ENCODE assay signal across 1 cellular context in genomic region chr21:26169061-26169610, GRCh38.
TF ChIP-seq lines count a peak whose summit lies in the region.

No MANE protein-coding gene starts in this region.

TF ChIP-seq in HepG2, 621 proteins besides CTCF, POLR2A, EP300 and RAD21 (continued from another document):
- TF ChIP-seq LRRFIP1 (CRISPR knock-in tag; conservative IDR thresholded peaks at IDR 0.05) (no peak), MBD4 (IDR thresholded peaks at IDR 0.05; ENCODE audit: borderline replicate concordance, low read length) (no peak), PATZ1 (CRISPR knock-in tag; IDR thresholded peaks at IDR 0.05) (no peak), KAT8 (CRISPR knock-in tag; IDR thresholded peaks at IDR 0.05) (no peak), PAF1 (CRISPR knock-in tag; IDR thresholded peaks at IDR 0.05) (no peak), RCOR2 (CRISPR knock-in tag; IDR thresholded peaks at IDR 0.05) (no peak), STAT5B (CRISPR knock-in tag; IDR thresholded peaks at IDR 0.05) (no peak), ARID4A (CRISPR knock-in tag; IDR thresholded peaks at IDR 0.05; ENCODE audit: borderline replicate concordance) (0 out of 2 replicates have a peak, but pooled peaks have one; percentile 21), MIER2 (CRISPR knock-in tag; IDR thresholded peaks at IDR 0.05) (no peak), ZBTB7B (CRISPR knock-in tag; IDR thresholded peaks at IDR 0.05) (no peak), MTERF4 (CRISPR knock-in tag; IDR thresholded peaks at IDR 0.05) (no peak), PITX1 (CRISPR knock-in tag; IDR thresholded peaks at IDR 0.05) (no peak), RARG (CRISPR knock-in tag; IDR thresholded peaks at IDR 0.05; ENCODE audit: low read depth) (no peak), GATAD1 (CRISPR knock-in tag; IDR thresholded peaks at IDR 0.05) (no peak), ATF2 (CRISPR knock-in tag; IDR thresholded peaks at IDR 0.05) (no peak), ZSCAN25 (CRISPR knock-in tag; IDR thresholded peaks at IDR 0.05) (no peak), CBFB (CRISPR knock-in tag; IDR thresholded peaks at IDR 0.05) (no peak), ZFP62 (CRISPR knock-in tag; IDR thresholded peaks at IDR 0.05) (no peak), ZNF496 (CRISPR knock-in tag; IDR thresholded peaks at IDR 0.05; ENCODE audit: insufficient replicate concordance) (no peak), BORCS8-MEF2B (CRISPR knock-in tag; IDR thresholded peaks at IDR 0.05) (no peak), NFIC (IDR thresholded peaks at IDR 0.05; ENCODE audit: low read length) (no peak), FOXO4 (CRISPR knock-in tag; conservative IDR thresholded peaks at IDR 0.05) (0 out of 2 replicates have a peak, but pooled peaks have one; percentile 16), RFX1 (IDR thresholded peaks at IDR 0.05) (no peak), HMGXB4 (CRISPR knock-in tag; IDR thresholded peaks at IDR 0.05; ENCODE audit: borderline replicate concordance in 1 of 2, low read depth in 1 of 2) (no peak)
